9 cellular contexts compared by ENCODE assay signal in genomic region chr13:79318664-79319063, GRCh38.
"Had no signal": no experiment of that assay in that cellular context is flagged by ENCODE, and none has a peak within 500 bp of the region (broad histone marks: within the 10 kb centered on the region; RNA-seq: fewer than 3 reads in every experiment).

No MANE protein-coding gene starts in this region.

- H3K4me3 ChIP-seq: GM23248, HAP-1 had no signal

- FAIRE-seq: HepG2 had no signal

- H3K9me3 ChIP-seq: HAP-1 had no signal

- ATAC-seq: HCT116, HepG2 had no signal

- H3K4me1 ChIP-seq: HAP-1 had no signal

- H3K27ac ChIP-seq: GM23248, HL-60 had no signal

- DNase-seq: GM23248, GOT3, H7, HFFc6, KBM-7 had no signal
